Comparison of ENCODE assay signal across 16 cellular contexts in the genomic region with DNA sequence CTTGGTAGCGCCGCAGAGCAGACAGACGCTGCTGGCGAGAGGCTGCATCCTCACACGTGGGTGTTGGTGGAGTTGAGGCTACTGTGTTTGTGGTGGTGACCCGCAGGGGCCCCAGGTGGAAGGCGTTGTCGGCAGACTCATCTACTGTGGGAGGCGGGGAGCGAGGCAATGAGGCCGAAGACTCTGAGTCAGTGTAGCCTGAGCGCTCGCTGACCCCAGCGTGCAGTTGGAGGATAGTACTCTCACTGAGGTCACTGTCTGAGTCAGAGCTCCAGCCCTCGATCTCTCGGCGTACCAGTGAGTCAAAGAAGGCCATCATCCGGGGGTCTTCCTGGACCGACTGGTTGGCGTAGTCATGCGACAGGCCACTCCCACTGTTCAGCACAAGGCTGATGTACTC.
DNase-seq lines count a peak whose midpoint lies in the region; ATAC-seq and TF ChIP-seq lines count a peak whose summit lies in the region.
"Had no signal": no experiment of that assay in that cellular context is flagged by ENCODE, and none has a peak within 500 bp of the region (broad histone marks: within the 10 kb centered on the region; RNA-seq: fewer than 3 reads in every experiment).

No MANE protein-coding gene starts in this region.

- H2AFZ ChIP-seq in neuronal stem cell (ENCODE audit: low read length) (no peak overlapping the region), hepatocyte (no peak overlapping the region)

- peaks cover 12% of the 10 kb centered on the region for H3K79me2 ChIP-seq in hepatocyte

- H3K4ac ChIP-seq in neuronal stem cell (ENCODE audit: low read length): no peak overlapping the region

- no peak overlapping the region for H3K4me3 Mint-ChIP-seq in CD8-positive, alpha-beta T cell
- H3K4me3 Mint-ChIP-seq: central memory CD8-positive, alpha-beta T cell had no signal

- peak overlapping the region; percentile 28 for H3K27ac Mint-ChIP-seq in CD8-positive, alpha-beta T cell

- no peak overlapping the region for H2BK120ac ChIP-seq in neuronal stem cell (ENCODE audit: low read depth, low read length)

- CTCF ChIA-PET in CD8-positive, alpha-beta T cell (lab: Charles Lee): interaction anchor here (0.7 kb wide), 1 partner anchor 191 kb away, joined by 5 read pairs; no protein-coding TSS in a partner anchor

- no peak overlapping the region for H3K4me2 ChIP-seq in neuronal stem cell (ENCODE audit: insufficient read depth, low read length, poor library complexity, severe bottlenecking)
- H3K4me2 ChIP-seq in hepatocyte: no peak overlapping the region

- no peak overlapping the region for H2BK12ac ChIP-seq in neuronal stem cell (ENCODE audit: low read length)

- intact Hi-C loops in CD8-positive, alpha-beta T cell (cut with DNase I, micrococcal nuclease): no loop called here

- H3K79me1 ChIP-seq in neuronal stem cell (ENCODE audit: low read depth, low read length): no peaks in the 10 kb centered on the region

- H3K9me2 ChIP-seq in hepatocyte (replicated peaks; ENCODE audit: insufficient read depth): no peaks in the 10 kb centered on the region

- ATAC-seq in CD8-positive, alpha-beta T cell: no peak

- no CpG with 5 or more reads among the region's 21 CpGs for WGBS in neuronal stem cell (ENCODE audit: extremely low coverage in 2 of 2, insufficient read length in 2 of 2, insufficient replicate concordance in 1 of 2), 2 donors
- WGBS in hepatocyte (ENCODE audit: low lambda C conversion rate, missing lambda C conversion rate): 97% methylated on average over 21 of the region's 21 CpGs

- POLR2A ChIA-PET in CD8-positive, alpha-beta T cell (lab: Charles Lee): no interaction called here

- no peak for TF ChIP-seq CTCF in CD8-positive, alpha-beta T cell (IDR thresholded peaks at IDR 0.05)
- TF ChIP-seq CTCF in hepatocyte (IDR thresholded peaks at IDR 0.05; ENCODE audit: poor library complexity): no peak

- DNase-seq in CD8-positive, alpha-beta T cell: no peak
- DNase-seq in RPMI7951 (ENCODE audit: low read depth) (peak; percentile 65), dermis blood vessel endothelial cell (peak; percentile 96), neuronal stem cell (ENCODE audit: low spot score) (no peak), hepatocyte (ENCODE audit: low spot score) (no peak), NCI-H69 (lab: John Stamatoyannopoulos, UW) (no peak), NCI-H774 (lab: John Stamatoyannopoulos, UW) (no peak), HuH-7.5 (ENCODE audit: low spot score) (no peak)
- DNase-seq: activated gamma-delta T cell; NK-92 treated with Interleukin-12 subunit alpha and Interleukin-12 subunit beta, amount 100 ng/mL, for 24 hours; spleen; testis had no signal

- H3K18ac ChIP-seq in neuronal stem cell (ENCODE audit: low read length): no peak overlapping the region

- H2AK5ac ChIP-seq in neuronal stem cell (ENCODE audit: low read depth, low read length): no peak overlapping the region

- H3K4me1 ChIP-seq in CD8-positive, alpha-beta T cell (ENCODE audit: insufficient read depth, low read length): no peaks in the 10 kb centered on the region
- peaks cover 7 to 20% of the 10 kb centered on the region in 2 donors for H3K4me1 ChIP-seq in neuronal stem cell (ENCODE audit: control insufficient read depth in 2 of 2, insufficient read depth in 1 of 2, low read depth in 1 of 2, low read length in 2 of 2)
- H3K4me1 ChIP-seq in hepatocyte (ENCODE audit: insufficient read depth): peaks cover 28% of the 10 kb centered on the region

- peaks cover 87% of the 10 kb centered on the region for H3K36me3 Mint-ChIP-seq in CD8-positive, alpha-beta T cell

- H3K36me3 ChIP-seq in CD8-positive, alpha-beta T cell (ENCODE audit: insufficient read depth, low read length): peaks cover 37% of the 10 kb centered on the region
- H3K36me3 ChIP-seq in neuronal stem cell (replicated peaks in 1 of 2; ENCODE audit: control insufficient read depth in 2 of 2, insufficient read depth in 2 of 2, low read length in 2 of 2): peaks cover 17 to 63% of the 10 kb centered on the region in 2 donors
- no peaks in the 10 kb centered on the region for H3K36me3 ChIP-seq in hepatocyte (replicated peaks; ENCODE audit: insufficient read depth, low read depth)

- H2BK15ac ChIP-seq in neuronal stem cell (ENCODE audit: low read length): no peak overlapping the region

- no peak overlapping the region for H3K14ac ChIP-seq in neuronal stem cell (ENCODE audit: low read length)

- H3K23ac ChIP-seq in neuronal stem cell (ENCODE audit: low read depth, low read length, poor library complexity): peak overlapping the region; percentile 56

- H3K4me1 Mint-ChIP-seq in CD8-positive, alpha-beta T cell (ENCODE audit: low read depth): peaks cover 13% of the 10 kb centered on the region

- no peak overlapping the region for H3K4me3 ChIP-seq in CD8-positive, alpha-beta T cell (ENCODE audit: low read depth, low read length)
- H3K4me3 ChIP-seq in neuronal stem cell (ENCODE audit: low read length in 2 of 2) (no peak overlapping the region), hepatocyte (no peak overlapping the region)
- H3K4me3 ChIP-seq: SK-N-MC, spleen, testis had no signal

- H3K9me3 Mint-ChIP-seq in CD8-positive, alpha-beta T cell: no peaks in the 10 kb centered on the region
- H3K9me3 Mint-ChIP-seq: central memory CD8-positive, alpha-beta T cell had no signal

- H4K20me1 ChIP-seq in hepatocyte (ENCODE audit: insufficient read depth, poor library complexity, severe bottlenecking): no peaks in the 10 kb centered on the region

- H3K27ac ChIP-seq in CD8-positive, alpha-beta T cell (ENCODE audit: low read depth, low read length): no peak overlapping the region
- H3K27ac ChIP-seq in neuronal stem cell (replicated peaks; ENCODE audit: low read length): no peak overlapping the region
- no peak overlapping the region for H3K27ac ChIP-seq in hepatocyte
- H3K27ac ChIP-seq: epithelial cell of prostate, SK-N-MC, spleen, testis had no signal

- H3K27me3 Mint-ChIP-seq in CD8-positive, alpha-beta T cell (ENCODE audit: low read depth): no peaks in the 10 kb centered on the region
- H3K27me3 Mint-ChIP-seq: central memory CD8-positive, alpha-beta T cell had no signal

- no peaks in the 10 kb centered on the region for H3K9me3 ChIP-seq in CD8-positive, alpha-beta T cell (ENCODE audit: low read length)
- H3K9me3 ChIP-seq in neuronal stem cell (replicated peaks in 1 of 2; ENCODE audit: control insufficient read depth in 2 of 2, insufficient read depth in 1 of 2, low read depth in 1 of 2, low read length in 2 of 2) (no peaks in the 10 kb centered on the region), hepatocyte (ENCODE audit: low read depth) (no peaks in the 10 kb centered on the region)
- H3K9me3 ChIP-seq: neutrophil, spleen, testis had no signal

- no peaks in the 10 kb centered on the region for H3K27me3 ChIP-seq in CD8-positive, alpha-beta T cell (ENCODE audit: insufficient read depth, low read length)
- H3K27me3 ChIP-seq in neuronal stem cell (ENCODE audit: control insufficient read depth in 3 of 3, insufficient read depth in 3 of 3, low read depth in 1 of 3, low read length in 3 of 3) (no peaks in the 10 kb centered on the region), hepatocyte (no peaks in the 10 kb centered on the region)
- H3K27me3 ChIP-seq: neutrophil, spleen, testis had no signal

- H2BK5ac ChIP-seq in neuronal stem cell (ENCODE audit: low read length): no peak overlapping the region

- no peak overlapping the region for H3K9ac ChIP-seq in neuronal stem cell (ENCODE audit: low read depth, low read length, poor library complexity)

- H4K91ac ChIP-seq in neuronal stem cell (ENCODE audit: low read depth, low read length, poor library complexity): no peak overlapping the region

- H4K8ac ChIP-seq in neuronal stem cell (ENCODE audit: low read depth, low read length): no peak overlapping the region

Comparison
In these comparisons a context has a peak if more than half of its experiments do, and no peak if none do; other contexts are left out.
1. DNase-seq: peak in RPMI7951 (single experiment) and dermis blood vessel endothelial cell (single experiment); none in CD8-positive, alpha-beta T cell (0 of 7), neuronal stem cell (single experiment), hepatocyte (single experiment), NCI-H69 (single experiment), NCI-H774 (single experiment) and HuH-7.5 (single experiment).